In the genomic region with DNA sequence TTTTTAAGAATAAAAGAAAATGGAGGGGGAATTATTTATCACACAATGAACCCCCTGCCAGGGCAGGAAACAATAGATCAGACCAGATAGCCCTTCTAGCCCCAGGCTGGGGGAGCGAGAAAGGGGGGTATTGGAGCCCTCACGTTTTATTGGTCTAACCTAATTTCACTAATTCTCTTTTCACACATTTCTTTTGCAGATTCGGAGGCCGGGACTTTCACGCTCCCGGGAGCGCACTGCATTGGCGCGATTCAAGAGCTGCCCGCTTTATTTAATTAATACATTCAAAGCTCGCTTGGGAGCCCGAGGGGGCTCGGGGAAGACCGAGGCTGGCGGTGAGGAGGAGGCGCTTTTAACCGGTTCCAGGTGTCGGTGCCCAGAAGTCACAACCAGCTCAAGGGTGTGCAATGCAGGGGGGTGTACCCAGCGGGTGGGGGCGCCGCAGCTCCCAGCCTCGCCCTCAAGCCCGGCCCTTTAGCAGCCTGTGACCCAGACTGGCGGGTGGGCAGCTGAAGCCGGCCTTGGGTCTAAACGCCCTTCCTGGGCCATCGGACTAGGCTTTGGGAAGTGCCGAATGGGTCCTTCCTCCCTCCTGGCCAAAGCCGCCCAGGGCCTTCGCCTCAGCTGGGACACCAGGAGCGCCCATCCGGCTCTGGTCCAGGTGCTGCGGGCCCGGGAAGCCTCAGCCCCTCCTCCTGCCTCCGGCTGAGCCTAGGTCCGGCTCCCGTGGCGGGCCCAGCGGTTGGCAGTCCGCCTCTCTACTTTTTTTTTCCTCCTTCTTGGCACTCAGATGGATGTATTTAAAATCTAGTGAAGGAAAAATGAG, we compare ENCODE assay signal across 10 cellular contexts. TPM values are rescaled to one million over a fixed set of nuclear protein-coding genes. Genes with fewer than 3 reads are reported as not detected.
DNase-seq lines count a peak whose midpoint lies in the region; ATAC-seq, FAIRE-seq and TF ChIP-seq lines count a peak whose summit lies in the region.
"Had no signal": no experiment of that assay in that cellular context is flagged by ENCODE, and none has a peak within 500 bp of the region (broad histone marks: within the 10 kb centered on the region; RNA-seq: fewer than 3 reads in every experiment).

No MANE protein-coding gene starts in this region.

- H3K27me3 ChIP-seq in MM.1S (replicated peaks; ENCODE audit: insufficient read depth, low read length) (peaks cover 24% of the 10 kb centered on the region), endodermal cell (ENCODE audit: control insufficient read depth, insufficient read depth, low read length, poor library complexity, severe bottlenecking) (peaks cover 100% of the 10 kb centered on the region), psoas muscle (ENCODE audit: insufficient read depth in 3 of 3, low read length in 2 of 3) (peaks cover 3 to 99% (median 33%) of the 10 kb centered on the region in 3 donors), HepG2 (ENCODE audit: control insufficient read depth in 1 of 2, insufficient read depth in 2 of 2, low read length in 2 of 2) (peaks cover 5 to 56% of the 10 kb centered on the region in 2 experiments; a peak in 4 of 5 replicates)

- DNase-seq in GM10266 (ENCODE audit: extremely low spot score) (peak; percentile 11), MM.1S (no peak), endodermal cell (peak; percentile 78), psoas muscle (no peak), HepG2 (ENCODE audit: low spot score) (no peak)
- DNase-seq: cerebellar nuclear complex had no signal

- no peaks in the 10 kb centered on the region for H3K9me2 ChIP-seq in MM.1S (replicated peaks; ENCODE audit: insufficient read depth, low read length)

- H3K36me3 ChIP-seq in MM.1S (replicated peaks; ENCODE audit: insufficient read depth, low read length) = no peaks in the 10 kb centered on the region
- H3K36me3 ChIP-seq in endodermal cell (ENCODE audit: control insufficient read depth, insufficient read depth, low read length) = no peaks in the 10 kb centered on the region
- no peaks in the 10 kb centered on the region for H3K36me3 ChIP-seq in psoas muscle (ENCODE audit: insufficient read depth in 1 of 2, low read depth in 1 of 2)
- no peaks in the 10 kb centered on the region for H3K36me3 ChIP-seq in HepG2 (replicated peaks in 1 of 2; ENCODE audit: control insufficient read depth in 1 of 2, insufficient read depth in 2 of 2, low read length in 2 of 2)

- TF ChIP-seq POLR2A in HepG2 (IDR thresholded peaks at IDR 0.05; ENCODE audit: insufficient read depth in 1 of 2, low read depth in 2 of 2, low read length in 2 of 2) = no peak

- 0 to 1% methylated on average over 23 to 40 of the region's 40 CpGs for WGBS in endodermal cell (ENCODE audit: insufficient coverage in 1 of 2, insufficient read length in 1 of 2), 2 experiments
- 12 to 18% (median 14%) methylated on average over 33 to 40 of the region's 40 CpGs for WGBS in psoas muscle, 3 donors
- 67% methylated on average over 17 of the region's 40 CpGs for WGBS in HepG2 (ENCODE audit: low lambda C conversion rate)

- no peaks in the 10 kb centered on the region for H3K36me3 Mint-ChIP-seq in endodermal cell (ENCODE audit: low read depth)

- FAIRE-seq in HepG2 (lab: Jason Lieb, UNC) = no peak

- CTCF ChIA-PET in HepG2 (lab: Yijun Ruan, JAX; ENCODE audit: low intra/inter-chr PET ratio, low total read pairs) = no interaction called here

- peak; percentile 10 for TF ChIP-seq CTCF in GM10266 (IDR thresholded peaks at IDR 0.05; ENCODE audit: control insufficient read depth, insufficient read depth, low read depth, missing control alignments)
- no peak for TF ChIP-seq CTCF in MM.1S (IDR thresholded peaks at IDR 0.05; ENCODE audit: low read length)
- no peak for TF ChIP-seq CTCF in endodermal cell (conservative IDR thresholded peaks at IDR 0.05)
- no peak for TF ChIP-seq CTCF in psoas muscle (IDR thresholded peaks at IDR 0.05)
- TF ChIP-seq CTCF in HepG2 (CRISPR knock-in tag; IDR thresholded peaks at IDR 0.05) = no peak

- no peak overlapping the region for H3K27ac ChIP-seq in MM.1S (ENCODE audit: low read length)
- no peak overlapping the region for H3K27ac ChIP-seq in endodermal cell (ENCODE audit: low read depth, low read length)
- H3K27ac ChIP-seq in psoas muscle = no peak overlapping the region
- H3K27ac ChIP-seq in HepG2 (ENCODE audit: extremely low read length, insufficient read depth, low read length) = no peak overlapping the region

- no peak overlapping the region for H3K9ac ChIP-seq in MM.1S (ENCODE audit: low read length)
- no peak overlapping the region for H3K9ac ChIP-seq in endodermal cell (ENCODE audit: extremely low read depth, low read length, poor library complexity, severe bottlenecking)
- no peak overlapping the region for H3K9ac ChIP-seq in HepG2 (ENCODE audit: insufficient read depth, low read depth, low read length)

- H3K27ac Mint-ChIP-seq in endodermal cell = no peak overlapping the region

- TF ChIP-seq EP300 in HepG2 (IDR thresholded peaks at IDR 0.05; ENCODE audit: low read depth in 2 of 2, low read length in 2 of 2) (no peak), HepG2 (CRISPR knock-in tag; IDR thresholded peaks at IDR 0.05; ENCODE audit: borderline replicate concordance) (no peak)

- H3K27me3 Mint-ChIP-seq in endodermal cell (ENCODE audit: insufficient read depth) = peaks cover 100% of the 10 kb centered on the region

- no peak for TF ChIP-seq RAD21 in HepG2 (CRISPR knock-in tag; IDR thresholded peaks at IDR 0.05)

- H3K79me2 ChIP-seq in MM.1S (ENCODE audit: low read length) = no peaks in the 10 kb centered on the region
- no peaks in the 10 kb centered on the region for H3K79me2 ChIP-seq in HepG2 (ENCODE audit: insufficient read depth, low read length)

- H3K4me1 Mint-ChIP-seq in endodermal cell = peaks cover 26% of the 10 kb centered on the region

- in situ Hi-C loops in HepG2 (cut with HindIII; ENCODE audit: extremely low pct_ligation_motif_present, low pct_unique_long_range_greater_than_20kb) = no loop called here

- no peak for ATAC-seq in psoas muscle
- no peak for ATAC-seq in HepG2
- no peak for ATAC-seq in HG03354 (IDR thresholded peaks at IDR 0.05; ENCODE audit: poor library complexity, severe bottlenecking, unreplicated experiment)
- ATAC-seq in HG03565 (IDR thresholded peaks at IDR 0.05; ENCODE audit: unreplicated experiment) = no peak

- H3K9me3 Mint-ChIP-seq in endodermal cell = no peaks in the 10 kb centered on the region

- peak overlapping the region; percentile 43 for H3K4me3 Mint-ChIP-seq in endodermal cell

- no peaks in the 10 kb centered on the region for H4K20me1 ChIP-seq in MM.1S (ENCODE audit: insufficient read depth, low read length)
- no peaks in the 10 kb centered on the region for H4K20me1 ChIP-seq in HepG2 (ENCODE audit: insufficient read depth, low read length)

- H3K4me2 ChIP-seq in MM.1S (ENCODE audit: low read depth, low read length) (peak overlapping the region; percentile 50; the same call in 1 of the 2 replicates), HepG2 (ENCODE audit: low read depth, low read length) (no peak overlapping the region)

- intact Hi-C loops in psoas muscle (cut with DNase I) (no loop called here), HepG2 (cut with micrococcal nuclease; ENCODE audit: unreplicated experiment) (loop anchor here (10.0 kb wide), 1 partner anchor 106 kb away; no protein-coding TSS in a partner anchor)

- H3K9me3 ChIP-seq in MM.1S (replicated peaks; ENCODE audit: insufficient read depth, low read length) (no peaks in the 10 kb centered on the region), endodermal cell (ENCODE audit: control insufficient read depth, low read length) (no peaks in the 10 kb centered on the region), psoas muscle (no peaks in the 10 kb centered on the region), HepG2 (ENCODE audit: low read length) (no peaks in the 10 kb centered on the region)

- H3K4me1 ChIP-seq in MM.1S (ENCODE audit: low read length) (no peaks in the 10 kb centered on the region), endodermal cell (ENCODE audit: control insufficient read depth, insufficient read depth, low read length) (peaks cover 5% of the 10 kb centered on the region), psoas muscle (peaks cover 5% of the 10 kb centered on the region), HepG2 (ENCODE audit: insufficient read depth, low read length) (peaks cover 13% of the 10 kb centered on the region; the same call in 1 of the 2 replicates)

- H3F3A ChIP-seq in MM.1S (ENCODE audit: insufficient read depth, low read length) = peaks cover 12% of the 10 kb centered on the region; the same call in 1 of the 2 replicates

- H2AFZ ChIP-seq in MM.1S (ENCODE audit: low read length) = no peak overlapping the region
- H2AFZ ChIP-seq in HepG2 (ENCODE audit: low read length) = no peak overlapping the region

- POLR2A ChIA-PET in HepG2 (lab: Yijun Ruan, JAX) = no interaction called here

- no TSS peak for BruUV-seq in HepG2 (replicated peaks; lab: Mats Ljungman, UMichigan)

- H3K4me3 ChIP-seq in MM.1S (ENCODE audit: low read length) (no peak overlapping the region), endodermal cell (ENCODE audit: low read length) (peak overlapping the region; percentile 68), psoas muscle (peak overlapping the region; percentile 48), HepG2 (replicated peaks in 1 of 3; ENCODE audit: insufficient read depth in 1 of 3, low read depth in 2 of 3, low read length in 3 of 3) (no peak overlapping the region)
- H3K4me3 ChIP-seq: lung had no signal

RNA-seq across cellular contexts. Expression of gene NEUROG2, which starts 5.3 kb away (rescaled TPM):
- total RNA-seq in endodermal cell (under 1 TPM in 1 of 2 donors, not detected in 1; 0.11 TPM), psoas muscle (not detected), HepG2 (2016; rRNA removed; fragmentation: Illumina TruSeq; extraction: Trizol) (not detected in 2 replicates)
- polyA plus RNA-seq in endodermal cell (2013, experiment 1 of 2) = 9.4 TPM
- 7.2 TPM for polyA plus RNA-seq in endodermal cell (2013, experiment 2 of 2)
- polyA plus RNA-seq in psoas muscle (not detected), HepG2 (2011; rRNA removed) (not detected in 2 replicates)
- total RNA-seq in HepG2 (2016; cell fraction: cytosol; rRNA removed; fragmentation: Illumina TruSeq; extraction: Trizol; ENCODE audit: low read depth) = not detected in 2 replicates
- not detected in 2 replicates for total RNA-seq in HepG2 (2016; cell fraction: insoluble cytoplasmic fraction; rRNA removed; fragmentation: Illumina TruSeq; extraction: Trizol)
- not detected in 2 replicates for total RNA-seq in HepG2 (2016; cell fraction: membrane; rRNA removed; fragmentation: Illumina TruSeq; extraction: Trizol)
- not detected in 2 replicates for total RNA-seq in HepG2 (2016; cell fraction: nucleus; rRNA removed; fragmentation: Illumina TruSeq; extraction: Trizol)
- polyA plus RNA-seq in HepG2 (2011; cell fraction: cytosol; rRNA removed) = not detected in 2 replicates
- not detected in 2 replicates for polyA plus RNA-seq in HepG2 (2011; cell fraction: nucleus; rRNA removed)
- polyA plus RNA-seq in HepG2 (2012) = not detected in 2 replicates
- not detected in 2 replicates for polyA plus RNA-seq in HepG2 (2016; cell fraction: cytosol; fragmentation: Illumina TruSeq; extraction: Trizol; ENCODE audit: low read depth)
- not detected in 2 replicates for polyA plus RNA-seq in HepG2 (2016; cell fraction: insoluble cytoplasmic fraction; fragmentation: Illumina TruSeq; extraction: Trizol; ENCODE audit: low read depth)
- polyA plus RNA-seq in HepG2 (2016; cell fraction: membrane; fragmentation: Illumina TruSeq; extraction: Trizol; ENCODE audit: low read depth) = not detected in 2 replicates
- polyA plus RNA-seq in HepG2 (2016; cell fraction: nucleus; fragmentation: Illumina TruSeq; extraction: Trizol; ENCODE audit: insufficient read depth, low read depth) = not detected in 2 replicates
- polyA minus RNA-seq in HepG2 (2011; rRNA and poly(A)+ RNA removed; ENCODE audit: low replicate concordance) = not detected in 2 replicates
- polyA minus RNA-seq in HepG2 (2011; cell fraction: cytosol; rRNA and poly(A)+ RNA removed) = not detected in 2 replicates
- polyA minus RNA-seq in HepG2 (2011; cell fraction: nucleus; rRNA and poly(A)+ RNA removed) = not detected in 2 replicates
- total RNA-seq: lung; T-helper 1 cell treated with Interleukin-12 subunit alpha and Interleukin-12 subunit beta and Interleukin-4 antibody, amounts not matched to agents 30 ng/mL and 1 ng/mL, for 36 hours had no signal
- polyA plus RNA-seq: lung had no signal

Comparison
In these comparisons a context has a peak if more than half of its experiments do, and no peak if none do; other contexts are left out.
1. DNase-seq: peak in GM10266 (single experiment) and endodermal cell (single experiment); none in MM.1S (single experiment), psoas muscle (0 of 2) and HepG2 (single experiment).
2. H3K4me3 ChIP-seq: peak in endodermal cell (single experiment) and psoas muscle (single experiment); none in MM.1S (single experiment) and HepG2 (0 of 3).